Comparison of ENCODE assay signal across 2 cellular contexts in the genomic region with DNA sequence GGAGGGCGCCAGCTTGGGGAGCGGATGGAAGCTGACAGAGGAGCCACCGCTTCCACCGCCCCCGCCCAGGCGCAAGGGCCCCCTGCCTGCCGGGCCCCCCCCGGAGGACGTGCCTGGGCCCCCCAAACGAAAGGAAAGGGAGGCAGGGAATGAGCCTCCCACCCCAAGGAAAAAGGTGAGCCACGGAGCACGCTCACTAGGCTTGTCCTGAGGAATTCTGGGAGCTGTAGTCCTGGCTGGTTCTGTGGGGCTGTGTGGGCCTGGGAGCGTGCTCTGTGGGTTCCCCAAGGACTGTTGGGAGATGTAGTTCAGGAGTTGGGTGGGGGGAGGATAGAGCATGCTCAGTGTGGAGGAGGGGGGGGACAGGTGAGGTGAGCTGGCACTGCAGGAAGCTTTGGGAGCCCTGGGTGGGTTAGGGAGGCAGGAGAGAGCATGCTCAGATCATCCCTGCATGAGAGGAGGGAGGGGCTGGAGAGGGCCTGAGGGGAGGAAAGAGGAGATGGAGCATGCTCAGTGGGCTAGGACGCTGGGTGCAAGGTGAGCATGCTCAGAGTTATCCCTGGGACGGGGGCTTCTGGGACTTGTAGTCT.
TF ChIP-seq lines count a peak whose summit lies in the region.

No MANE protein-coding gene starts in this region.

TF ChIP-seq in HCT116, 20 proteins besides CTCF, POLR2A, EP300 and RAD21:
- TF ChIP-seq ZNF274 (IDR thresholded peaks at IDR 0.05; ENCODE audit: low read depth, low read length): no peak
- peak; percentile 40; the same call in 1 of the 2 replicates for TF ChIP-seq POLR2AphosphoS5 (IDR thresholded peaks at IDR 0.05; ENCODE audit: low read depth, low read length)

TF ChIP-seq in GM12878, 131 proteins besides CTCF, POLR2A, EP300 and RAD21 (continues in another document):
- TF ChIP-seq, protein P1, sequence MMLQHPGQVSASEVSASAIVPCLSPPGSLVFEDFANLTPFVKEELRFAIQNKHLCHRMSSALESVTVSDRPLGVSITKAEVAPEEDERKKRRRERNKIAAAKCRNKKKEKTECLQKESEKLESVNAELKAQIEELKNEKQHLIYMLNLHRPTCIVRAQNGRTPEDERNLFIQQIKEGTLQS (IDR thresholded peaks at IDR 0.05; ENCODE audit: borderline replicate concordance, extremely low read depth, low read depth, low read length): no peak
- TF ChIP-seq, protein P2, sequence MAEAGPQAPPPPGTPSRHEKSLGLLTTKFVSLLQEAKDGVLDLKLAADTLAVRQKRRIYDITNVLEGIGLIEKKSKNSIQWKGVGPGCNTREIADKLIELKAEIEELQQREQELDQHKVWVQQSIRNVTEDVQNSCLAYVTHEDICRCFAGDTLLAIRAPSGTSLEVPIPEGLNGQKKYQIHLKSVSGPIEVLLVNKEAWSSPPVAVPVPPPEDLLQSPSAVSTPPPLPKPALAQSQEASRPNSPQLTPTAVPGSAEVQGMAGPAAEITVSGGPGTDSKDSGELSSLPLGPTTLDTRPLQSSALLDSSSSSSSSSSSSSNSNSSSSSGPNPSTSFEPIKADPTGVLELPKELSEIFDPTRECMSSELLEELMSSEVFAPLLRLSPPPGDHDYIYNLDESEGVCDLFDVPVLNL (IDR thresholded peaks at IDR 0.05; ENCODE audit: low read depth, low read length): no peak
- peak; percentile 32; the same call in 1 of the 2 replicates for TF ChIP-seq CREM (IDR thresholded peaks at IDR 0.05; ENCODE audit: low read depth)
- TF ChIP-seq ZNF622 (IDR thresholded peaks at IDR 0.05): no peak
- TF ChIP-seq, protein P3, sequence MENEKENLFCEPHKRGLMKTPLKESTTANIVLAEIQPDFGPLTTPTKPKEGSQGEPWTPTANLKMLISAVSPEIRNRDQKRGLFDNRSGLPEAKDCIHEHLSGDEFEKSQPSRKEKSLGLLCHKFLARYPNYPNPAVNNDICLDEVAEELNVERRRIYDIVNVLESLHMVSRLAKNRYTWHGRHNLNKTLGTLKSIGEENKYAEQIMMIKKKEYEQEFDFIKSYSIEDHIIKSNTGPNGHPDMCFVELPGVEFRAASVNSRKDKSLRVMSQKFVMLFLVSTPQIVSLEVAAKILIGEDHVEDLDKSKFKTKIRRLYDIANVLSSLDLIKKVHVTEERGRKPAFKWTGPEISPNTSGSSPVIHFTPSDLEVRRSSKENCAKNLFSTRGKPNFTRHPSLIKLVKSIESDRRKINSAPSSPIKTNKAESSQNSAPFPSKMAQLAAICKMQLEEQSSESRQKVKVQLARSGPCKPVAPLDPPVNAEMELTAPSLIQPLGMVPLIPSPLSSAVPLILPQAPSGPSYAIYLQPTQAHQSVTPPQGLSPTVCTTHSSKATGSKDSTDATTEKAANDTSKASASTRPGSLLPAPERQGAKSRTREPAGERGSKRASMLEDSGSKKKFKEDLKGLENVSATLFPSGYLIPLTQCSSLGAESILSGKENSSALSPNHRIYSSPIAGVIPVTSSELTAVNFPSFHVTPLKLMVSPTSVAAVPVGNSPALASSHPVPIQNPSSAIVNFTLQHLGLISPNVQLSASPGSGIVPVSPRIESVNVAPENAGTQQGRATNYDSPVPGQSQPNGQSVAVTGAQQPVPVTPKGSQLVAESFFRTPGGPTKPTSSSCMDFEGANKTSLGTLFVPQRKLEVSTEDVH (IDR thresholded peaks at IDR 0.05; ENCODE audit: low read depth, partially characterized antibody): no peak
- TF ChIP-seq, protein P4, sequence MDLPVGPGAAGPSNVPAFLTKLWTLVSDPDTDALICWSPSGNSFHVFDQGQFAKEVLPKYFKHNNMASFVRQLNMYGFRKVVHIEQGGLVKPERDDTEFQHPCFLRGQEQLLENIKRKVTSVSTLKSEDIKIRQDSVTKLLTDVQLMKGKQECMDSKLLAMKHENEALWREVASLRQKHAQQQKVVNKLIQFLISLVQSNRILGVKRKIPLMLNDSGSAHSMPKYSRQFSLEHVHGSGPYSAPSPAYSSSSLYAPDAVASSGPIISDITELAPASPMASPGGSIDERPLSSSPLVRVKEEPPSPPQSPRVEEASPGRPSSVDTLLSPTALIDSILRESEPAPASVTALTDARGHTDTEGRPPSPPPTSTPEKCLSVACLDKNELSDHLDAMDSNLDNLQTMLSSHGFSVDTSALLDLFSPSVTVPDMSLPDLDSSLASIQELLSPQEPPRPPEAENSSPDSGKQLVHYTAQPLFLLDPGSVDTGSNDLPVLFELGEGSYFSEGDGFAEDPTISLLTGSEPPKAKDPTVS (IDR thresholded peaks at IDR 0.05; ENCODE audit: low read depth, low read length): no peak
- peak; percentile 96 for TF ChIP-seq HDGF (IDR thresholded peaks at IDR 0.05)
- peak; percentile 82 for TF ChIP-seq IKZF1 (conservative IDR thresholded peaks at IDR 0.05)
- TF ChIP-seq KDM1A (IDR thresholded peaks at IDR 0.05; ENCODE audit: borderline replicate concordance): no peak
- TF ChIP-seq SIX5 (IDR thresholded peaks at IDR 0.05; ENCODE audit: low read depth, low read length, severe bottlenecking): peak; percentile 89
- no peak for TF ChIP-seq ZBED1 (IDR thresholded peaks at IDR 0.05; ENCODE audit: borderline replicate concordance)
- no peak for TF ChIP-seq CHD4 (IDR thresholded peaks at IDR 0.05)
- no peak for TF ChIP-seq RELA (IDR thresholded peaks at IDR 0.05; ENCODE audit: borderline replicate concordance, partially characterized antibody)
- TF ChIP-seq SUZ12 (IDR thresholded peaks at IDR 0.05; ENCODE audit: unreplicated experiment): no peak
- TF ChIP-seq BHLHE40 (IDR thresholded peaks at IDR 0.05; ENCODE audit: borderline replicate concordance in 1 of 2, low read depth in 2 of 2, low read length in 1 of 2): peak in 1 of 2 experiments; percentile 29; a peak in 1 of 4 replicates
- TF ChIP-seq, protein P5, sequence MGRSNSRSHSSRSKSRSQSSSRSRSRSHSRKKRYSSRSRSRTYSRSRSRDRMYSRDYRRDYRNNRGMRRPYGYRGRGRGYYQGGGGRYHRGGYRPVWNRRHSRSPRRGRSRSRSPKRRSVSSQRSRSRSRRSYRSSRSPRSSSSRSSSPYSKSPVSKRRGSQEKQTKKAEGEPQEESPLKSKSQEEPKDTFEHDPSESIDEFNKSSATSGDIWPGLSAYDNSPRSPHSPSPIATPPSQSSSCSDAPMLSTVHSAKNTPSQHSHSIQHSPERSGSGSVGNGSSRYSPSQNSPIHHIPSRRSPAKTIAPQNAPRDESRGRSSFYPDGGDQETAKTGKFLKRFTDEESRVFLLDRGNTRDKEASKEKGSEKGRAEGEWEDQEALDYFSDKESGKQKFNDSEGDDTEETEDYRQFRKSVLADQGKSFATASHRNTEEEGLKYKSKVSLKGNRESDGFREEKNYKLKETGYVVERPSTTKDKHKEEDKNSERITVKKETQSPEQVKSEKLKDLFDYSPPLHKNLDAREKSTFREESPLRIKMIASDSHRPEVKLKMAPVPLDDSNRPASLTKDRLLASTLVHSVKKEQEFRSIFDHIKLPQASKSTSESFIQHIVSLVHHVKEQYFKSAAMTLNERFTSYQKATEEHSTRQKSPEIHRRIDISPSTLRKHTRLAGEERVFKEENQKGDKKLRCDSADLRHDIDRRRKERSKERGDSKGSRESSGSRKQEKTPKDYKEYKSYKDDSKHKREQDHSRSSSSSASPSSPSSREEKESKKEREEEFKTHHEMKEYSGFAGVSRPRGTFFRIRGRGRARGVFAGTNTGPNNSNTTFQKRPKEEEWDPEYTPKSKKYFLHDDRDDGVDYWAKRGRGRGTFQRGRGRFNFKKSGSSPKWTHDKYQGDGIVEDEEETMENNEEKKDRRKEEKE (IDR thresholded peaks at IDR 0.05): no peak
- TF ChIP-seq, protein P6, sequence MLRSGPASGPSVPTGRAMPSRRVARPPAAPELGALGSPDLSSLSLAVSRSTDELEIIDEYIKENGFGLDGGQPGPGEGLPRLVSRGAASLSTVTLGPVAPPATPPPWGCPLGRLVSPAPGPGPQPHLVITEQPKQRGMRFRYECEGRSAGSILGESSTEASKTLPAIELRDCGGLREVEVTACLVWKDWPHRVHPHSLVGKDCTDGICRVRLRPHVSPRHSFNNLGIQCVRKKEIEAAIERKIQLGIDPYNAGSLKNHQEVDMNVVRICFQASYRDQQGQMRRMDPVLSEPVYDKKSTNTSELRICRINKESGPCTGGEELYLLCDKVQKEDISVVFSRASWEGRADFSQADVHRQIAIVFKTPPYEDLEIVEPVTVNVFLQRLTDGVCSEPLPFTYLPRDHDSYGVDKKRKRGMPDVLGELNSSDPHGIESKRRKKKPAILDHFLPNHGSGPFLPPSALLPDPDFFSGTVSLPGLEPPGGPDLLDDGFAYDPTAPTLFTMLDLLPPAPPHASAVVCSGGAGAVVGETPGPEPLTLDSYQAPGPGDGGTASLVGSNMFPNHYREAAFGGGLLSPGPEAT (IDR thresholded peaks at IDR 0.05; ENCODE audit: low read depth): no peak
- no peak for TF ChIP-seq ZNF24 (IDR thresholded peaks at IDR 0.05)
- TF ChIP-seq MXI1 (IDR thresholded peaks at IDR 0.05; ENCODE audit: low read depth, low read length): no peak
- TF ChIP-seq GABPA (IDR thresholded peaks at IDR 0.05; ENCODE audit: low read depth): no peak
- TF ChIP-seq BRCA1 (IDR thresholded peaks at IDR 0.05; ENCODE audit: low read depth, low read length): no peak
- TF ChIP-seq NBN (IDR thresholded peaks at IDR 0.05): 0 out of 2 replicates have a peak, but pooled peaks have one; percentile 26
- TF ChIP-seq, protein P7, sequence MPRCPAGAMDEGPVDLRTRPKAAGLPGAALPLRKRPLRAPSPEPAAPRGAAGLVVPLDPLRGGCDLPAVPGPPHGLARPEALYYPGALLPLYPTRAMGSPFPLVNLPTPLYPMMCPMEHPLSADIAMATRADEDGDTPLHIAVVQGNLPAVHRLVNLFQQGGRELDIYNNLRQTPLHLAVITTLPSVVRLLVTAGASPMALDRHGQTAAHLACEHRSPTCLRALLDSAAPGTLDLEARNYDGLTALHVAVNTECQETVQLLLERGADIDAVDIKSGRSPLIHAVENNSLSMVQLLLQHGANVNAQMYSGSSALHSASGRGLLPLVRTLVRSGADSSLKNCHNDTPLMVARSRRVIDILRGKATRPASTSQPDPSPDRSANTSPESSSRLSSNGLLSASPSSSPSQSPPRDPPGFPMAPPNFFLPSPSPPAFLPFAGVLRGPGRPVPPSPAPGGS (IDR thresholded peaks at IDR 0.05; ENCODE audit: borderline replicate concordance, insufficient read depth, low read depth, low read length, poor library complexity, severe bottlenecking): no peak
- peak; percentile 68 for TF ChIP-seq NRF1 (conservative IDR thresholded peaks at IDR 0.05; ENCODE audit: low read depth, low read length)
- no peak for TF ChIP-seq IRF4 (IDR thresholded peaks at IDR 0.05; ENCODE audit: low read depth, low read length)
- TF ChIP-seq ZSCAN29 (IDR thresholded peaks at IDR 0.05): no peak
- TF ChIP-seq POLR2AphosphoS5 (IDR thresholded peaks at IDR 0.05; ENCODE audit: low read length): no peak
- no peak for TF ChIP-seq IKZF2 (IDR thresholded peaks at IDR 0.05)
- 0 out of 2 replicates have a peak, but pooled peaks have one; percentile 35 for TF ChIP-seq YY1 (IDR thresholded peaks at IDR 0.05; ENCODE audit: low read depth, low read length)
- no peak for TF ChIP-seq EED (IDR thresholded peaks at IDR 0.05; ENCODE audit: low read depth)
- TF ChIP-seq TCF12 (IDR thresholded peaks at IDR 0.05; ENCODE audit: low read depth, low read length): no peak
- no peak for TF ChIP-seq RAD51 (IDR thresholded peaks at IDR 0.05)
- no peak for TF ChIP-seq ZZZ3 (IDR thresholded peaks at IDR 0.05; ENCODE audit: control insufficient read depth, insufficient read length, low read depth)
- TF ChIP-seq, protein P8, sequence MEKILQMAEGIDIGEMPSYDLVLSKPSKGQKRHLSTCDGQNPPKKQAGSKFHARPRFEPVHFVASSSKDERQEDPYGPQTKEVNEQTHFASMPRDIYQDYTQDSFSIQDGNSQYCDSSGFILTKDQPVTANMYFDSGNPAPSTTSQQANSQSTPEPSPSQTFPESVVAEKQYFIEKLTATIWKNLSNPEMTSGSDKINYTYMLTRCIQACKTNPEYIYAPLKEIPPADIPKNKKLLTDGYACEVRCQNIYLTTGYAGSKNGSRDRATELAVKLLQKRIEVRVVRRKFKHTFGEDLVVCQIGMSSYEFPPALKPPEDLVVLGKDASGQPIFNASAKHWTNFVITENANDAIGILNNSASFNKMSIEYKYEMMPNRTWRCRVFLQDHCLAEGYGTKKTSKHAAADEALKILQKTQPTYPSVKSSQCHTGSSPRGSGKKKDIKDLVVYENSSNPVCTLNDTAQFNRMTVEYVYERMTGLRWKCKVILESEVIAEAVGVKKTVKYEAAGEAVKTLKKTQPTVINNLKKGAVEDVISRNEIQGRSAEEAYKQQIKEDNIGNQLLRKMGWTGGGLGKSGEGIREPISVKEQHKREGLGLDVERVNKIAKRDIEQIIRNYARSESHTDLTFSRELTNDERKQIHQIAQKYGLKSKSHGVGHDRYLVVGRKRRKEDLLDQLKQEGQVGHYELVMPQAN (conservative IDR thresholded peaks at IDR 0.05): no peak
- TF ChIP-seq CBFB (IDR thresholded peaks at IDR 0.05; ENCODE audit: low read depth): no peak
- TF ChIP-seq FOXM1 (IDR thresholded peaks at IDR 0.05; ENCODE audit: low read depth, low read length): no peak
- TF ChIP-seq MTA3 (IDR thresholded peaks at IDR 0.05; ENCODE audit: borderline replicate concordance, low read length): no peak
- TF ChIP-seq MEF2B (IDR thresholded peaks at IDR 0.05; ENCODE audit: partially characterized antibody, poor library complexity, severe bottlenecking): no peak
- TF ChIP-seq, protein P9, sequence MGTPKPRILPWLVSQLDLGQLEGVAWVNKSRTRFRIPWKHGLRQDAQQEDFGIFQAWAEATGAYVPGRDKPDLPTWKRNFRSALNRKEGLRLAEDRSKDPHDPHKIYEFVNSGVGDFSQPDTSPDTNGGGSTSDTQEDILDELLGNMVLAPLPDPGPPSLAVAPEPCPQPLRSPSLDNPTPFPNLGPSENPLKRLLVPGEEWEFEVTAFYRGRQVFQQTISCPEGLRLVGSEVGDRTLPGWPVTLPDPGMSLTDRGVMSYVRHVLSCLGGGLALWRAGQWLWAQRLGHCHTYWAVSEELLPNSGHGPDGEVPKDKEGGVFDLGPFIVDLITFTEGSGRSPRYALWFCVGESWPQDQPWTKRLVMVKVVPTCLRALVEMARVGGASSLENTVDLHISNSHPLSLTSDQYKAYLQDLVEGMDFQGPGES (IDR thresholded peaks at IDR 0.05): no peak
- TF ChIP-seq, protein P10, sequence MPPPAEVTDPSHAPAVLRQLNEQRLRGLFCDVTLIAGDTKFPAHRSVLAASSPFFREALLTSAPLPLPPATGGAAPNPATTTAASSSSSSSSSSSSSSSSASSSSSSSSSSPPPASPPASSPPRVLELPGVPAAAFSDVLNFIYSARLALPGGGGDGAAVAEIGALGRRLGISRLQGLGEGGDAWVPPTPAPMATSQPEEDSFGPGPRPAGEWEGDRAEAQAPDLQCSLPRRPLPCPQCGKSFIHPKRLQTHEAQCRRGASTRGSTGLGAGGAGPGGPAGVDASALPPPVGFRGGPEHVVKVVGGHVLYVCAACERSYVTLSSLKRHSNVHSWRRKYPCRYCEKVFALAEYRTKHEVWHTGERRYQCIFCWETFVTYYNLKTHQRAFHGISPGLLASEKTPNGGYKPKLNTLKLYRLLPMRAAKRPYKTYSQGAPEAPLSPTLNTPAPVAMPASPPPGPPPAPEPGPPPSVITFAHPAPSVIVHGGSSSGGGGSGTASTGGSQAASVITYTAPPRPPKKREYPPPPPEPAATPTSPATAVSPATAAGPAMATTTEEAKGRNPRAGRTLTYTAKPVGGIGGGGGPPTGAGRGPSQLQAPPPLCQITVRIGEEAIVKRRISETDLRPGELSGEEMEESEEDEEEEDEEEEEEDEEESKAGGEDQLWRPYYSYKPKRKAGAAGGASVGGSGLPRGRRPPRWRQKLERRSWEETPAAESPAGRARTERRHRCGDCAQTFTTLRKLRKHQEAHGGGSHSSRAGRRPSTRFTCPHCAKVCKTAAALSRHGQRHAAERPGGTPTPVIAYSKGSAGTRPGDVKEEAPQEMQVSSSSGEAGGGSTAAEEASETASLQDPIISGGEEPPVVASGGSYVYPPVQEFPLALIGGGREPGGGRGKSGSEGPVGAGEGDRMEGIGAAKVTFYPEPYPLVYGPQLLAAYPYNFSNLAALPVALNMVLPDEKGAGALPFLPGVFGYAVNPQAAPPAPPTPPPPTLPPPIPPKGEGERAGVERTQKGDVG (CRISPR knock-in tag; IDR thresholded peaks at IDR 0.05): no peak
- no peak for TF ChIP-seq ESRRA (IDR thresholded peaks at IDR 0.05; ENCODE audit: low read length)
- TF ChIP-seq WRNIP1 (IDR thresholded peaks at IDR 0.05; ENCODE audit: borderline replicate concordance, low read depth, low read length): no peak
